In the genomic region with DNA sequence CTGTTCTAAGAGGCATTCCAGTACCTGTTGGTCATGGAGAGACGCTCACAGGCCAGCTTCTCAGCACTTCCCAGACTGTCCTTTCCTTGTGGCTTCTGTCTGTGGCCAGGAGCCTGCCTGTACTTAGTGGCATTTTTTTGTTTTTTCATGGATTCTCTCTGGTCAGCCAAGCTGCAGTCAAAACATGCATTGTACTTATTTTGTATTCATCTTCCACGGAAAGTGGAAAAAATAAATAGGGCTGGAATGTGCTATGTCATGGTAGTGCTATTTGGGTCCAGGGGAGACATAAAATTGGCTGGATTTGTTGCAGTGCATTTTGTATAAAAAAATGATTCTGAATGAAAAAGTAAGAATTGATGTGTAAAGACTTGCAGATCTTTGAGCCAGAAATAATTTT, we compare ENCODE assay signal across 29 cellular contexts. TPM values are rescaled to one million over a fixed set of nuclear protein-coding genes. Genes with fewer than 3 reads are reported as not detected.
DNase-seq lines count a peak whose midpoint lies in the region; FAIRE-seq and TF ChIP-seq lines count a peak whose summit lies in the region.
"Had no signal": no experiment of that assay in that cellular context is flagged by ENCODE, and none has a peak within 500 bp of the region (broad histone marks: within the 10 kb centered on the region; RNA-seq: fewer than 3 reads in every experiment).

No MANE protein-coding gene starts in this region.

- DNase-seq in AG20443 (ENCODE audit: low spot score) = peak; percentile 40
- DNase-seq in astrocyte (ENCODE audit: low read depth) = peak; percentile 51
- DNase-seq in dermis microvascular lymphatic vessel endothelial cell (ENCODE audit: low read depth in 2 of 2) = peak; percentile 36 to 61
- no peak for DNase-seq in effector CD8-positive, alpha-beta T cell (lab: John Stamatoyannopoulos, UW)
- DNase-seq in HT-29 (ENCODE audit: low spot score) = no peak
- no peak for DNase-seq in NCI-H1930 (lab: John Stamatoyannopoulos, UW)
- no peak for DNase-seq in HTR-8/SVneo (ENCODE audit: insufficient read length, low spot score)
- DNase-seq: activated CD4-positive, alpha-beta T cell treated with anti-CD3 and anti-CD28 coated beads for 48 hours; amygdala; BE2C; DMS79; GF-D8; GM23248; NCI-H1436 treated with DMSO at 0.1 percent for 48 hours; NCI-H446 treated with DMSO at 0.1 percent for 48 hours; NCI-H82; SIG-M5; SW 1271; upper lobe of right lung had no signal

- H3K79me2 ChIP-seq in astrocyte (ENCODE audit: insufficient read depth, low read length) = no peaks in the 10 kb centered on the region

- H3K4me3 Mint-ChIP-seq in astrocyte (ENCODE audit: unreplicated experiment) = no peak overlapping the region
- H3K4me3 Mint-ChIP-seq in nephron = no peak overlapping the region
- H3K4me3 Mint-ChIP-seq: activated naive CD4-positive, alpha-beta T cell treated with anti-CD3 and anti-CD28 coated beads, Interleukin-2, amount 50 U/mL, for 24 hours; dendritic cell treated with granulocyte-macrophage colony-stimulating factor and Interleukin-4, amounts not matched to agents 40 ng/mL and 50 ng/mL, for 4 days; IgD-negative memory B cell; natural killer cell treated with Interleukin-12 subunit alpha and Interleukin-12 subunit beta and Interleukin-15 and Interleukin-18, amount 100 ng/mL, for 72 hours; stimulated activated memory B cell treated with anti-CD40 and anti-IgM and Interleukin-4, amounts not matched to agents 10 μg/mL and 1 μg/mL and 100 μg/mL, for 72 hours had no signal

- no peak overlapping the region for H3K4me2 ChIP-seq in astrocyte (ENCODE audit: low read length)

- no peak overlapping the region for H2AFZ ChIP-seq in astrocyte (ENCODE audit: low read depth, low read length)
- H2AFZ ChIP-seq: GM23248 had no signal

- no peaks in the 10 kb centered on the region for H4K20me1 ChIP-seq in astrocyte (ENCODE audit: insufficient read depth, low read length)

- TF ChIP-seq CTCF in astrocyte (IDR thresholded peaks at IDR 0.05; ENCODE audit: insufficient read depth, low read depth, low read length) (no peak), nephron (IDR thresholded peaks at IDR 0.05; ENCODE audit: unreplicated experiment in 3 of 3) (no peak)

- peaks cover 18% of the 10 kb centered on the region for H3K4me1 Mint-ChIP-seq in astrocyte (ENCODE audit: low read depth, unreplicated experiment)
- H3K4me1 Mint-ChIP-seq in nephron = peaks cover 24% of the 10 kb centered on the region
- H3K4me1 Mint-ChIP-seq: activated naive CD4-positive, alpha-beta T cell treated with anti-CD3 and anti-CD28 coated beads, Interleukin-2, amount 50 U/mL, for 24 hours had no signal

- no peaks in the 10 kb centered on the region for H3K36me3 ChIP-seq in astrocyte (ENCODE audit: insufficient read depth, low read length)
- H3K36me3 ChIP-seq: BE2C, suprapubic skin, upper lobe of right lung had no signal

- FAIRE-seq in astrocyte (lab: Jason Lieb, UNC) = no peak
- FAIRE-seq in HTR-8/SVneo (lab: Jason Lieb, UNC) = no peak
- FAIRE-seq: A204.1, RCC 7860 had no signal

- H3K9me3 ChIP-seq in astrocyte (ENCODE audit: insufficient read depth, low read depth, low read length) = no peaks in the 10 kb centered on the region
- H3K9me3 ChIP-seq: BE2C, suprapubic skin, upper lobe of right lung had no signal

- H3K36me3 Mint-ChIP-seq in astrocyte (ENCODE audit: low read depth, unreplicated experiment) (no peaks in the 10 kb centered on the region), nephron (ENCODE audit: low read depth) (no peaks in the 10 kb centered on the region)
- H3K36me3 Mint-ChIP-seq: activated naive CD4-positive, alpha-beta T cell treated with anti-CD3 and anti-CD28 coated beads, Interleukin-2, amount 50 U/mL, for 24 hours; natural killer cell treated with Interleukin-12 subunit alpha and Interleukin-12 subunit beta and Interleukin-15 and Interleukin-18, amount 100 ng/mL, for 72 hours had no signal

- peaks cover 8% of the 10 kb centered on the region for H3K4me1 ChIP-seq in astrocyte (ENCODE audit: insufficient read depth, low read length)
- H3K4me1 ChIP-seq: BE2C, suprapubic skin, upper lobe of right lung had no signal

- no peak overlapping the region for H3K27ac ChIP-seq in astrocyte (ENCODE audit: low read depth, low read length)
- H3K27ac ChIP-seq: GM23248, suprapubic skin, upper lobe of right lung, VCaP had no signal

- no peaks in the 10 kb centered on the region for H3K27me3 ChIP-seq in astrocyte (ENCODE audit: insufficient read depth, low read length)
- H3K27me3 ChIP-seq: BE2C, suprapubic skin, upper lobe of right lung had no signal

- no peaks in the 10 kb centered on the region for H3K9me3 Mint-ChIP-seq in astrocyte (ENCODE audit: unreplicated experiment)
- H3K9me3 Mint-ChIP-seq in nephron = no peaks in the 10 kb centered on the region
- H3K9me3 Mint-ChIP-seq: activated naive CD4-positive, alpha-beta T cell treated with anti-CD3 and anti-CD28 coated beads, Interleukin-2, amount 50 U/mL, for 24 hours; dendritic cell treated with granulocyte-macrophage colony-stimulating factor and Interleukin-4, amounts not matched to agents 40 ng/mL and 50 ng/mL, for 4 days; natural killer cell treated with Interleukin-12 subunit alpha and Interleukin-12 subunit beta and Interleukin-15 and Interleukin-18, amount 100 ng/mL, for 72 hours had no signal

- H3K27me3 Mint-ChIP-seq in astrocyte (ENCODE audit: low read depth, unreplicated experiment) (no peaks in the 10 kb centered on the region), nephron (ENCODE audit: low read depth) (no peaks in the 10 kb centered on the region)
- H3K27me3 Mint-ChIP-seq: activated naive CD4-positive, alpha-beta T cell treated with anti-CD3 and anti-CD28 coated beads, Interleukin-2, amount 50 U/mL, for 24 hours; dendritic cell treated with granulocyte-macrophage colony-stimulating factor and Interleukin-4, amounts not matched to agents 40 ng/mL and 50 ng/mL, for 4 days; IgD-negative memory B cell; natural killer cell treated with Interleukin-12 subunit alpha and Interleukin-12 subunit beta and Interleukin-15 and Interleukin-18, amount 100 ng/mL, for 72 hours; stimulated activated memory B cell treated with anti-CD40 and anti-IgM and Interleukin-4, amounts not matched to agents 10 μg/mL and 1 μg/mL and 100 μg/mL, for 72 hours had no signal

- no peak overlapping the region for H3K9ac ChIP-seq in astrocyte (ENCODE audit: low read length)
- H3K9ac ChIP-seq: GM23248 had no signal

- no peak overlapping the region for H3K4me3 ChIP-seq in astrocyte (ENCODE audit: insufficient read depth, low read depth, low read length)
- H3K4me3 ChIP-seq: GM23248, suprapubic skin, upper lobe of right lung had no signal

- H3K27ac Mint-ChIP-seq in astrocyte (ENCODE audit: unreplicated experiment) (peak overlapping the region; percentile 36), nephron (peak overlapping the region in 2 of 3 experiments; percentile 17 to 44)
- H3K27ac Mint-ChIP-seq: activated naive CD4-positive, alpha-beta T cell treated with anti-CD3 and anti-CD28 coated beads, Interleukin-2, amount 50 U/mL, for 24 hours; dendritic cell treated with granulocyte-macrophage colony-stimulating factor and Interleukin-4, amounts not matched to agents 40 ng/mL and 50 ng/mL, for 4 days; natural killer cell treated with Interleukin-12 subunit alpha and Interleukin-12 subunit beta and Interleukin-15 and Interleukin-18, amount 100 ng/mL, for 72 hours had no signal

RNA-seq across cellular contexts. Expression of gene ZDHHC14, which starts 29.1 kb away (rescaled TPM):
- total RNA-seq in astrocyte (6.8 and 7.2 TPM in 2 replicates), dermis microvascular lymphatic vessel endothelial cell (19.5 and 37.2 TPM in 2 replicates)
- total RNA-seq in HT-29 (2014; rRNA removed; shearing (Covaris generic)) = 4.7 and 6.2 TPM in 2 replicates

Comparison
In these comparisons a context has a peak if more than half of its experiments do, and no peak if none do; other contexts are left out.
1. DNase-seq: peak in AG20443 (single experiment), astrocyte (single experiment) and dermis microvascular lymphatic vessel endothelial cell (2 of 2); none in effector CD8-positive, alpha-beta T cell (single experiment), HT-29 (single experiment), NCI-H1930 (0 of 2) and HTR-8/SVneo (single experiment).